ENCODE assay signal across 13 cellular contexts in the genomic region with DNA sequence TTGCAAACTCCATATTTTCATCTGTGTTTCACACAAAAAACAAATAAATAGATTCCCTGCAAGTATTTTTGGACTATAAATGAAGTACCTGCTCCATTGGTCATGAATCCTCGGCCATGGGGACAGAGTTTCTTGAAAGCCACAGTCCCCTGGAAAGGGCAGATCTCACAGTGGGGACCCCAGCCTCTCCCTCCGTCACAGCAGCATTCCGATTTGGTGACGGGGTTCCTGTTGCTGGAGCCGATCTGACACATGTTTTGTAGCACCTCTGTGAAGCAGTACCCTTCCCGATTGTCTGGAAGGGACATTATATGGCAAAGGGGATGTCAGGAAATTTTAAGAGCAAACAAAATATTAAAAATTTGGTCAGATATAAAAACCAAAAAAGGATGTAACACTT.
"Had no signal": no experiment of that assay in that cellular context is flagged by ENCODE, and none has a peak within 500 bp of the region (broad histone marks: within the 10 kb centered on the region; RNA-seq: fewer than 3 reads in every experiment).

No MANE protein-coding gene starts in this region.

- DNase-seq: activated CD4-positive, alpha-beta T cell treated with anti-CD3 and anti-CD28 coated beads for 4 hours; activated CD8-positive, alpha-beta memory T cell treated with anti-CD3 and anti-CD28 coated beads, Interleukin-2, amount 50 U/mL, for 48 hours; activated CD8-positive, alpha-beta T cell treated with anti-CD3 and anti-CD28 coated beads, Interleukin-2, amount 10 ng/mL, durations not matched to agents 7 days and 5 days; activated naive CD4-positive, alpha-beta T cell treated with anti-CD3 and anti-CD28 coated beads for 36 hours; dermis blood vessel endothelial cell; esophagus squamous epithelium; heart left ventricle; stomach; T-helper 1 cell; thyroid gland had no signal

- H2AFZ ChIP-seq: neural progenitor cell had no signal

- H3K27ac ChIP-seq: neural progenitor cell, stomach, thyroid gland had no signal

- ATAC-seq: activated CD8-positive, alpha-beta T cell treated with anti-CD3 and anti-CD28 coated beads, Interleukin-2, amount 10 ng/mL, durations not matched to agents 7 days and 5 days; left lobe of liver had no signal

- H3K27me3 ChIP-seq: esophagus squamous epithelium, heart left ventricle, neural progenitor cell, stomach, thyroid gland had no signal

- H3K27ac Mint-ChIP-seq: activated CD8-positive, alpha-beta T cell treated with anti-CD3 and anti-CD28 coated beads, Interleukin-2, amount 10 ng/mL, durations not matched to agents 7 days and 5 days; activated naive CD4-positive, alpha-beta T cell treated with anti-CD3 and anti-CD28 coated beads for 36 hours; brain; neural progenitor cell had no signal

- H3K9me3 ChIP-seq: esophagus squamous epithelium, heart left ventricle, stomach, thyroid gland had no signal

- H3K4me2 ChIP-seq: neural progenitor cell had no signal

- H3K36me3 ChIP-seq: neural progenitor cell had no signal

- H3K4me1 ChIP-seq: neural progenitor cell, stomach, thyroid gland had no signal

- H3K4me3 Mint-ChIP-seq: activated CD8-positive, alpha-beta T cell treated with anti-CD3 and anti-CD28 coated beads, Interleukin-2, amount 10 ng/mL, durations not matched to agents 7 days and 5 days; activated naive CD4-positive, alpha-beta T cell treated with anti-CD3 and anti-CD28 coated beads for 36 hours; brain; neural progenitor cell had no signal

- H3K27me3 Mint-ChIP-seq: brain had no signal

- H3K9me3 Mint-ChIP-seq: activated naive CD4-positive, alpha-beta T cell treated with anti-CD3 and anti-CD28 coated beads for 36 hours; brain; neural progenitor cell had no signal

- H3K4me3 ChIP-seq: esophagus squamous epithelium, heart left ventricle, neural progenitor cell, stomach, thyroid gland had no signal

- H3K9ac ChIP-seq: neural progenitor cell had no signal
